Comparison of ENCODE assay signal across 28 cellular contexts in genomic region chr1:97090725-97091124, GRCh38.
"Had no signal": no experiment of that assay in that cellular context is flagged by ENCODE, and none has a peak within 500 bp of the region (broad histone marks: within the 10 kb centered on the region; RNA-seq: fewer than 3 reads in every experiment).

No MANE protein-coding gene starts in this region.

- H3K4me3 ChIP-seq: coronary artery, esophagus squamous epithelium, heart right ventricle, left ventricle myocardium inferior, lower lobe of right lung, smooth muscle cell, thyroid gland had no signal

- H3K4me1 ChIP-seq: esophagus squamous epithelium, left ventricle myocardium inferior, lower lobe of right lung, parathyroid adenoma, thyroid gland had no signal

- H3K27me3 Mint-ChIP-seq: naive thymus-derived CD8-positive, alpha-beta T cell; progenitor cell of endocrine pancreas; stimulated activated naive CD8-positive, alpha-beta T cell treated with anti-CD3 and anti-CD28 coated beads, Interleukin-15, amount 100 ng/mL, for 72 hours had no signal

- ATAC-seq: heart right ventricle; lower lobe of right lung; naive thymus-derived CD8-positive, alpha-beta T cell; sciatic nerve; stimulated activated naive CD8-positive, alpha-beta T cell treated with anti-CD3 and anti-CD28 coated beads, Interleukin-15, amount 100 ng/mL, for 72 hours had no signal

- H3K27me3 ChIP-seq: esophagus squamous epithelium, heart right ventricle, thyroid gland had no signal

- H3K4me1 Mint-ChIP-seq: immature natural killer cell; naive thymus-derived CD8-positive, alpha-beta T cell; stimulated activated naive CD8-positive, alpha-beta T cell treated with anti-CD3 and anti-CD28 coated beads, Interleukin-15, amount 100 ng/mL, for 72 hours had no signal

- H3K9ac ChIP-seq: parathyroid adenoma had no signal

- H3K36me3 ChIP-seq: esophagus squamous epithelium, left ventricle myocardium inferior, lower lobe of right lung had no signal

- H3K9me3 ChIP-seq: esophagus squamous epithelium, heart right ventricle, left ventricle myocardium inferior, lower lobe of right lung, thyroid gland had no signal

- H2AFZ ChIP-seq: parathyroid adenoma had no signal

- DNase-seq: dermis blood vessel endothelial cell; effector memory CD4-positive, alpha-beta T cell; erythroblast; esophagus squamous epithelium; foreskin melanocyte; glutamatergic neuron; heart right ventricle; hypothalamus; immature natural killer cell; islet precursor cell; kidney glomerular epithelial cell; left colon; left ventricle myocardium inferior; lower lobe of right lung; naive thymus-derived CD8-positive, alpha-beta T cell; stimulated activated CD4-positive, alpha-beta T cell treated with anti-CD3 and anti-CD28 coated beads, Interleukin-12 subunit alpha, Interleukin-12 subunit beta, amount 100 ng/mL, for 4 hours; stimulated activated CD4-positive, alpha-beta T cell treated with anti-CD3 and anti-CD28 coated beads, Interleukin-1b, Interleukin-23, amount 100 ng/mL, for 48 hours; stimulated activated CD4-positive, alpha-beta T cell treated with anti-CD3 and anti-CD28 coated beads, Interleukin-4, amount 100 ng/mL, for 1 hour; stimulated activated CD8-positive, alpha-beta memory T cell treated with anti-CD3 and anti-CD28 coated beads, Interleukin-4, amount 100 ng/mL, for 48 hours; stimulated activated naive CD4-positive, alpha-beta T cell; stimulated activated naive CD8-positive, alpha-beta T cell treated with anti-CD3 and anti-CD28 coated beads, Interleukin-15, amount 100 ng/mL, for 72 hours; thyroid gland; trophoblast cell had no signal

- H3K4me2 ChIP-seq: smooth muscle cell had no signal

- H3K4me3 Mint-ChIP-seq: immature natural killer cell; naive thymus-derived CD8-positive, alpha-beta T cell; stimulated activated naive CD8-positive, alpha-beta T cell treated with anti-CD3 and anti-CD28 coated beads, Interleukin-15, amount 100 ng/mL, for 72 hours had no signal

- H3K27ac Mint-ChIP-seq: immature natural killer cell; naive thymus-derived CD8-positive, alpha-beta T cell; progenitor cell of endocrine pancreas; stimulated activated naive CD8-positive, alpha-beta T cell treated with anti-CD3 and anti-CD28 coated beads, Interleukin-15, amount 100 ng/mL, for 72 hours had no signal

- H3K79me2 ChIP-seq: parathyroid adenoma had no signal

- H3K27ac ChIP-seq: coronary artery, esophagus squamous epithelium, heart right ventricle, left ventricle myocardium inferior, lower lobe of right lung, parathyroid adenoma, thyroid gland had no signal

- H3K9me3 Mint-ChIP-seq: immature natural killer cell; naive thymus-derived CD8-positive, alpha-beta T cell; stimulated activated naive CD8-positive, alpha-beta T cell treated with anti-CD3 and anti-CD28 coated beads, Interleukin-15, amount 100 ng/mL, for 72 hours had no signal
